16 cellular contexts compared by ENCODE assay signal in the genomic region with DNA sequence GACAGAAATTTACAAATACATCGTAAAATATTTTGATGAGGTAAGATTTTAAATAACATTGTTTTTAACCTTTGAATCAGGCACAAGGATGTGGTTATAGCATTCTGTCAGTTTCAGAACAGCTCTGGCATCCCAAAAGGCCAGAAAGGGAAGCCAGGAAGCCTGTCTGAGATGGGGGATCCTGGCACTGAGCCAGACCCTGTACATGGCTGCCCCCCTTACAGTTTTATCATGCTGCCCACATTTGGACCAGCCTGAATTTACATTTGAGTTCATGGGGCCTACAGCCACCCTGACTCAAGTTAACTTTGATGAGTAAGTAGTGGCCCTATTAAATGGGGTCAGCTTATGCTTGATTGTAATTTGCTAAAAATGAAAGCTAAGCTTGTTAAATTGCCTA.
DNase-seq lines count a peak whose midpoint lies in the region; ATAC-seq and TF ChIP-seq lines count a peak whose summit lies in the region.
"Had no signal": no experiment of that assay in that cellular context is flagged by ENCODE, and none has a peak within 500 bp of the region (broad histone marks: within the 10 kb centered on the region; RNA-seq: fewer than 3 reads in every experiment).

No MANE protein-coding gene starts in this region.

- CTCF ChIA-PET in naive thymus-derived CD4-positive, alpha-beta T cell (lab: Charles Lee), result interaction anchor here (0.6 kb wide), 1 partner anchor 148 kb away, joined by 3 read pairs; no protein-coding TSS in a partner anchor
- CTCF ChIA-PET in activated CD8-positive, alpha-beta memory T cell treated with anti-CD3 and anti-CD28 coated beads, Interleukin-2, amount 10 ng/mL, durations not matched to agents 7 days and 5 days (lab: Charles Lee), result interaction anchor here (0.8 kb wide), 1 partner anchor 24 kb away, joined by 3 read pairs; no protein-coding TSS in a partner anchor

- no peak for TF ChIP-seq CTCF in GM20000 (IDR thresholded peaks at IDR 0.05; ENCODE audit: extremely low read depth, missing control alignments)

- H3K9me3 Mint-ChIP-seq in stimulated activated memory B cell treated with anti-CD40 and anti-IgM and Interleukin-4, amounts not matched to agents 10 μg/mL and 1 μg/mL and 100 μg/mL, for 72 hours, result no peaks in the 10 kb centered on the region
- H3K9me3 Mint-ChIP-seq in naive thymus-derived CD4-positive, alpha-beta T cell, result peaks cover 0 to 5% (median 0%) of the 10 kb centered on the region in 11 donors
- H3K9me3 Mint-ChIP-seq in activated CD8-positive, alpha-beta memory T cell treated with anti-CD3 and anti-CD28 coated beads, Interleukin-2, amount 10 ng/mL, durations not matched to agents 7 days and 5 days (ENCODE audit: low read depth), result no peaks in the 10 kb centered on the region

- peaks cover 55% of the 10 kb centered on the region for H3K36me3 Mint-ChIP-seq in stimulated activated memory B cell treated with anti-CD40 and anti-IgM and Interleukin-4, amounts not matched to agents 10 μg/mL and 1 μg/mL and 100 μg/mL, for 72 hours
- peaks cover 20 to 72% (median 55%) of the 10 kb centered on the region in 5 donors for H3K36me3 Mint-ChIP-seq in naive thymus-derived CD4-positive, alpha-beta T cell
- peaks cover 78% of the 10 kb centered on the region for H3K36me3 Mint-ChIP-seq in activated CD8-positive, alpha-beta memory T cell treated with anti-CD3 and anti-CD28 coated beads, Interleukin-2, amount 10 ng/mL, durations not matched to agents 7 days and 5 days

- H3K27me3 ChIP-seq in H7 (ENCODE audit: control insufficient read depth, insufficient read depth, low read length) (no peaks in the 10 kb centered on the region), HUES6 (ENCODE audit: control insufficient read depth, insufficient read depth, low read length) (no peaks in the 10 kb centered on the region), iPS-20b (ENCODE audit: insufficient read depth, low read length) (no peaks in the 10 kb centered on the region)
- H3K27me3 ChIP-seq in naive thymus-derived CD4-positive, alpha-beta T cell (ENCODE audit: control insufficient read depth in 2 of 2, insufficient read depth in 2 of 2, low read length in 2 of 2), result no peaks in the 10 kb centered on the region

- H3K36me3 ChIP-seq in H7 (replicated peaks; ENCODE audit: control insufficient read depth, insufficient read depth, low read length) (peaks cover 4% of the 10 kb centered on the region), HUES6 (ENCODE audit: control insufficient read depth, insufficient read depth, low read length) (peaks cover 25% of the 10 kb centered on the region), iPS-20b (ENCODE audit: insufficient read depth, low read depth, low read length) (peaks cover 32% of the 10 kb centered on the region)
- peaks cover 0 to 47% (median 11%) of the 10 kb centered on the region in 3 experiments for H3K36me3 ChIP-seq in naive thymus-derived CD4-positive, alpha-beta T cell (ENCODE audit: control insufficient read depth in 2 of 3, insufficient read depth in 3 of 3, low read length in 3 of 3)

- no peak overlapping the region for H3K4me3 Mint-ChIP-seq in stimulated activated memory B cell treated with anti-CD40 and anti-IgM and Interleukin-4, amounts not matched to agents 10 μg/mL and 1 μg/mL and 100 μg/mL, for 72 hours
- H3K4me3 Mint-ChIP-seq in naive thymus-derived CD4-positive, alpha-beta T cell, result peak overlapping the region in 1 of 10 donors; percentile 1
- no peak overlapping the region for H3K4me3 Mint-ChIP-seq in activated CD8-positive, alpha-beta memory T cell treated with anti-CD3 and anti-CD28 coated beads, Interleukin-2, amount 10 ng/mL, durations not matched to agents 7 days and 5 days

- DNase-seq in H7, result peak; percentile 16
- no peak for DNase-seq in naive thymus-derived CD4-positive, alpha-beta T cell
- no peak for DNase-seq in GM20000 (ENCODE audit: low spot score)
- DNase-seq in activated CD8-positive, alpha-beta memory T cell treated with anti-CD3 and anti-CD28 coated beads, Interleukin-2, amount 10 ng/mL, durations not matched to agents 7 days and 5 days, result no peak
- DNase-seq: C1 segment of cervical spinal cord, DND-41, NCI-H1417, NCI-H187 treated with DMSO at 0.1 percent for 48 hours, NCI-H345, RPMI8226, SHP77 treated with DMSO at 0.1 percent for 48 hours had no signal

- H3K9me3 ChIP-seq in HUES6 (ENCODE audit: control insufficient read depth, insufficient read depth, low read depth, low read length) (no peaks in the 10 kb centered on the region), iPS-20b (ENCODE audit: insufficient read depth, low read depth, low read length) (no peaks in the 10 kb centered on the region)
- H3K9me3 ChIP-seq in naive thymus-derived CD4-positive, alpha-beta T cell (ENCODE audit: control insufficient read depth in 2 of 3, low read length in 3 of 3), result no peaks in the 10 kb centered on the region

- intact Hi-C loops in naive thymus-derived CD4-positive, alpha-beta T cell (cut with micrococcal nuclease), result loop anchor here in 1 of 2 donors (2.0 kb wide), 1 partner anchor 21 kb away; no protein-coding TSS in a partner anchor

- H3K27ac Mint-ChIP-seq in stimulated activated memory B cell treated with anti-CD40 and anti-IgM and Interleukin-4, amounts not matched to agents 10 μg/mL and 1 μg/mL and 100 μg/mL, for 72 hours, result peak overlapping the region; percentile 76
- no peak overlapping the region for H3K27ac Mint-ChIP-seq in naive thymus-derived CD4-positive, alpha-beta T cell
- no peak overlapping the region for H3K27ac Mint-ChIP-seq in activated CD8-positive, alpha-beta memory T cell treated with anti-CD3 and anti-CD28 coated beads, Interleukin-2, amount 10 ng/mL, durations not matched to agents 7 days and 5 days

- no peak overlapping the region for H3K4me3 ChIP-seq in H7 (ENCODE audit: insufficient read depth, low read depth, low read length)
- no peak overlapping the region for H3K4me3 ChIP-seq in HUES6 (ENCODE audit: low read depth, low read length)
- peak overlapping the region; percentile 20; the same call in 1 of the 2 replicates for H3K4me3 ChIP-seq in iPS-20b (ENCODE audit: low read length)
- H3K4me3 ChIP-seq in naive thymus-derived CD4-positive, alpha-beta T cell (ENCODE audit: low read length), result no peak overlapping the region
- H3K4me3 ChIP-seq: GM23248 had no signal

- peaks cover 25% of the 10 kb centered on the region for H3K4me1 ChIP-seq in HUES6 (ENCODE audit: control insufficient read depth, insufficient read depth, low read length)
- peaks cover 32% of the 10 kb centered on the region for H3K4me1 ChIP-seq in iPS-20b (ENCODE audit: insufficient read depth, low read length)
- H3K4me1 ChIP-seq in naive thymus-derived CD4-positive, alpha-beta T cell (ENCODE audit: control insufficient read depth in 2 of 2, insufficient read depth in 2 of 2, low read length in 2 of 2), result no peaks in the 10 kb centered on the region

- no peak overlapping the region for H3K9ac ChIP-seq in HUES6 (ENCODE audit: low read length)
- peak overlapping the region; percentile 45; the same call in 1 of the 2 replicates for H3K9ac ChIP-seq in iPS-20b (ENCODE audit: low read depth, low read length)
- H3K9ac ChIP-seq: GM23248 had no signal

- H3K27ac ChIP-seq in HUES6 (ENCODE audit: low read depth, low read length) (peak overlapping the region; percentile 13; the same call in 1 of the 2 replicates), iPS-20b (ENCODE audit: low read length) (peak overlapping the region; percentile 66)
- H3K27ac ChIP-seq in naive thymus-derived CD4-positive, alpha-beta T cell (ENCODE audit: low read depth, low read length), result no peak overlapping the region
- H3K27ac ChIP-seq: GM23248 had no signal

- H3K4me1 Mint-ChIP-seq in stimulated activated memory B cell treated with anti-CD40 and anti-IgM and Interleukin-4, amounts not matched to agents 10 μg/mL and 1 μg/mL and 100 μg/mL, for 72 hours, result peaks cover 47% of the 10 kb centered on the region
- H3K4me1 Mint-ChIP-seq in naive thymus-derived CD4-positive, alpha-beta T cell, result peaks cover 0 to 59% (median 0%) of the 10 kb centered on the region in 7 donors
- H3K4me1 Mint-ChIP-seq in activated CD8-positive, alpha-beta memory T cell treated with anti-CD3 and anti-CD28 coated beads, Interleukin-2, amount 10 ng/mL, durations not matched to agents 7 days and 5 days, result peaks cover 40% of the 10 kb centered on the region

- no peaks in the 10 kb centered on the region for H3K27me3 Mint-ChIP-seq in stimulated activated memory B cell treated with anti-CD40 and anti-IgM and Interleukin-4, amounts not matched to agents 10 μg/mL and 1 μg/mL and 100 μg/mL, for 72 hours
- no peaks in the 10 kb centered on the region for H3K27me3 Mint-ChIP-seq in naive thymus-derived CD4-positive, alpha-beta T cell
- no peaks in the 10 kb centered on the region for H3K27me3 Mint-ChIP-seq in activated CD8-positive, alpha-beta memory T cell treated with anti-CD3 and anti-CD28 coated beads, Interleukin-2, amount 10 ng/mL, durations not matched to agents 7 days and 5 days

- ATAC-seq in stimulated activated memory B cell treated with anti-CD40 and anti-IgM and Interleukin-4, amounts not matched to agents 10 μg/mL and 1 μg/mL and 100 μg/mL, for 72 hours, result no peak
- ATAC-seq in naive thymus-derived CD4-positive, alpha-beta T cell, result no peak
- no peak for ATAC-seq in activated CD8-positive, alpha-beta memory T cell treated with anti-CD3 and anti-CD28 coated beads, Interleukin-2, amount 10 ng/mL, durations not matched to agents 7 days and 5 days
- ATAC-seq: PC-3 had no signal

- POLR2A ChIA-PET in naive thymus-derived CD4-positive, alpha-beta T cell (lab: Charles Lee), result interaction anchor here (0.7 kb wide), 1 partner anchor 153 kb away, joined by 4 read pairs; no protein-coding TSS in a partner anchor
